In the genomic region with DNA sequence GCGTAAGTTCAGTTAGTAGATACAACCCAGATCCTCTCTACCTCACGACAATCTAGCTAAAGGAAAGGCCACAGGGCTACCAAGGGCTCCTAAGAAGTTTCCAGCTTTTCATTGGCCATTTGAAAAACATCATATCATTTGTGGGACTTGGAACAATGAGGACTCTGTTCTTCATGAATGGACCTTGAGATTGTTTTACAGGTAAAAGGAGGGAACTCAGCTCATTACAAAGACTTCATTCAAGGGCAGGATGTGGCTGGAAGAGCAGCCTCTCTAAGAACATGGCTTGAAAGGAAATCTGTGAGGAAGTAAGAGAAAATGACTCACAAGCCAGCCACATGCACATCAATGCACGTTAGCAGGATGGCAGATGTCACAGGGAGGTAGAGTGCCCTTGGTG, we compare ENCODE assay signal across 10 cellular contexts.
DNase-seq lines count a peak whose midpoint lies in the region; ATAC-seq, FAIRE-seq and TF ChIP-seq lines count a peak whose summit lies in the region.
"Had no signal": no experiment of that assay in that cellular context is flagged by ENCODE, and none has a peak within 500 bp of the region (broad histone marks: within the 10 kb centered on the region; RNA-seq: fewer than 3 reads in every experiment).

No MANE protein-coding gene starts in this region.

- H3K4me1 ChIP-seq in keratinocyte (ENCODE audit: control insufficient read depth, extremely low read depth, insufficient read depth, low read length): peaks cover 7% of the 10 kb centered on the region

- H3K9me1 ChIP-seq in keratinocyte (ENCODE audit: control insufficient read depth, extremely low read depth, insufficient read depth, low read length): no peaks in the 10 kb centered on the region

- dilution Hi-C loops in keratinocyte (cut with MboI; ENCODE audit: extremely low pct_ligation_motif_present, low sequenced_read_pairs): no loop called here

- ATAC-seq in GM19043 (IDR thresholded peaks at IDR 0.05; ENCODE audit: low read depth, unreplicated experiment) (peak; percentile 72), HG02852 (IDR thresholded peaks at IDR 0.05; ENCODE audit: unreplicated experiment) (peak; percentile 53), GM19035 (IDR thresholded peaks at IDR 0.05; ENCODE audit: unreplicated experiment) (no peak), GM19395 (IDR thresholded peaks at IDR 0.05; ENCODE audit: unreplicated experiment) (no peak)

- no peak overlapping the region for H3K4me3 ChIP-seq in keratinocyte (ENCODE audit: control insufficient read depth in 2 of 3, extremely low read depth in 1 of 3, insufficient read depth in 2 of 3, low read depth in 1 of 3, low read length in 3 of 3)

- DNase-seq in MV-4-11 (lab: John Stamatoyannopoulos, UW) (peak; percentile 81), keratinocyte (ENCODE audit: low read depth, low spot score) (peak; percentile 19), GM19239 (ENCODE audit: insufficient read length, low spot score) (no peak)
- DNase-seq: GOT3, NCI-H1105, substantia nigra had no signal

- H2AFZ ChIP-seq in keratinocyte (ENCODE audit: control insufficient read depth, low read length): peak overlapping the region; percentile 34

- H3K4me2 ChIP-seq in keratinocyte (ENCODE audit: control insufficient read depth, extremely low read depth, insufficient read depth, low read depth, low read length): no peak overlapping the region

- H4K20me1 ChIP-seq in keratinocyte (ENCODE audit: control insufficient read depth, extremely low read depth, insufficient read depth, low read length): no peaks in the 10 kb centered on the region

- TF ChIP-seq CTCF in keratinocyte (optimal IDR thresholded peaks at IDR 0.05 in 1 of 3, IDR thresholded peaks at IDR 0.05 in 1 of 3, conservative IDR thresholded peaks at IDR 0.05 in 1 of 3; ENCODE audit: extremely low read depth in 1 of 3, insufficient read depth in 2 of 3, low read length in 3 of 3): no peak

- H3K79me2 ChIP-seq in keratinocyte (ENCODE audit: control insufficient read depth, insufficient read depth, low read length): no peaks in the 10 kb centered on the region

- peak; percentile 97 for FAIRE-seq in keratinocyte (lab: Jason Lieb, UNC)
- FAIRE-seq in GM19239 (lab: Jason Lieb, UNC): no peak

- no peaks in the 10 kb centered on the region for H3K36me3 ChIP-seq in keratinocyte (ENCODE audit: control insufficient read depth in 2 of 2, extremely low read depth in 1 of 2, insufficient read depth in 2 of 2, low read length in 2 of 2)

- H3K27ac ChIP-seq in keratinocyte (ENCODE audit: control insufficient read depth, insufficient read depth, low read length): peak overlapping the region; percentile 33

- H3K9ac ChIP-seq in keratinocyte (ENCODE audit: control insufficient read depth, extremely low read depth, insufficient read depth, low read length): no peak overlapping the region

- H3K9me3 ChIP-seq in keratinocyte (ENCODE audit: control insufficient read depth, low read depth, low read length): no peaks in the 10 kb centered on the region

- H3K27me3 ChIP-seq in keratinocyte (ENCODE audit: control insufficient read depth, extremely low read depth, insufficient read depth, low read length): no peaks in the 10 kb centered on the region

Comparison
In these comparisons a context has a peak if more than half of its experiments do, and no peak if none do; other contexts are left out.
1. ATAC-seq: peak in GM19043 (single experiment) and HG02852 (single experiment); none in GM19035 (single experiment) and GM19395 (single experiment).